Comparison of ENCODE assay signal across 10 cellular contexts in the genomic region with DNA sequence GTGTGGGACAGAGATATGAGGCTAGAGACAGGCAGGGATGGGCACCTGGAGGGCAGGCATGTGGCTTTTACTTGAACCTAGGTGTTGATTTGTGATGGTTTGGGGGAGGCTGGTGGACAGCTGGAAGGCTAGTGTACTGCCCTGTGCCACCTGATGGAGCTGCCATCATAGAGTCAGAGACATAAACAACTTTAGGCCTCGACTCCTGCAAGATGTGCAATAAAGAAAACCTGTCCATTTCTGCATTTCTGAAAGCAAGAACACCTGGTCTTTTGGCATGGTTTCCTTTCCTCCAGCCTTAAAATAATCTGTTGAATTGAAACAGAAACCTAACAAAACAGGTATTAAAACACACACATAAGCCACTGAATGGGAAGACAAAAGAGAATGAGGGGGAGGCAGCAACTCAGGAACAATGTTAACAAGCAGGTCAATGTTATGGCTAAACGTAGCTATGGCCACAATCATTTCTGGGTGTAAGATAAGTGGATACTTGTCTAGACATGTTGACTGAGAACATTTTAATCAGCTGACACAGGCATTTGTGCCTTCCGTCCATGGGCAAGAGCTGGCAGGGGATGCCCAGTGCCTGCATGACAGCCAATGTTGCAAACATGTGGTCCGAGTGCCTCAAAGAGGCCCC.
A peak's percentile ranks its signal among the peaks of the same experiment; 100 is the strongest.
DNase-seq lines count a peak whose midpoint lies in the region; ATAC-seq and TF ChIP-seq lines count a peak whose summit lies in the region.
"Had no signal": no experiment of that assay in that cellular context is flagged by ENCODE, and none has a peak within 500 bp of the region (broad histone marks: within the 10 kb centered on the region; RNA-seq: fewer than 3 reads in every experiment).

No MANE protein-coding gene starts in this region.

- H2AFZ ChIP-seq in OCI-LY7 (ENCODE audit: low read length), result peak overlapping the region; percentile 58; the same call in 1 of the 2 replicates

- H3K79me2 ChIP-seq in OCI-LY7 (ENCODE audit: insufficient read depth, low read depth, low read length), result no peaks in the 10 kb centered on the region

- H3K27me3 ChIP-seq in prostate gland (replicated peaks; ENCODE audit: insufficient read depth), result no peaks in the 10 kb centered on the region

- no peaks in the 10 kb centered on the region for H3K9me2 ChIP-seq in OCI-LY7 (ENCODE audit: insufficient read depth, low read length)

- H3K27ac ChIP-seq in OCI-LY7 (ENCODE audit: low read depth, low read length, poor library complexity, severe bottlenecking), result peak overlapping the region; percentile 92
- H3K27ac ChIP-seq in prostate gland, result no peak overlapping the region
- H3K27ac ChIP-seq: 22Rv1 had no signal

- TF ChIP-seq CTCF in OCI-LY7 (conservative IDR thresholded peaks at IDR 0.05; ENCODE audit: low read length) (no peak; the same call in 1 of the 2 replicates), prostate gland (IDR thresholded peaks at IDR 0.05) (no peak)

- no peak for TF ChIP-seq POLR2A in prostate gland (IDR thresholded peaks at IDR 0.05)

- intact Hi-C loops in OCI-LY7 (cut with micrococcal nuclease; ENCODE audit: unreplicated experiment), result loop anchor here (10.0 kb wide), 1 partner anchor 276 kb away; no protein-coding TSS in a partner anchor
- intact Hi-C loops in prostate gland (cut with DNase I), result no loop called here

- peak; percentile 83 for ATAC-seq in HG03066 (IDR thresholded peaks at IDR 0.05; ENCODE audit: low read depth, unreplicated experiment)
- ATAC-seq: effector memory CD8-positive, alpha-beta T cell had no signal

- DNase-seq in DMS 273 (lab: John Stamatoyannopoulos, UW; ENCODE audit: unreplicated experiment), result peak; percentile 38
- DNase-seq in DMS 273 treated with DMSO at 0.1 percent for 48 hours (lab: John Stamatoyannopoulos, UW), result no peak
- peak; percentile 87 for DNase-seq in OCI-LY7 (ENCODE audit: low spot score)
- DNase-seq in prostate gland (ENCODE audit: low spot score), result peak; percentile 36
- DNase-seq in HCEC 1CT, result no peak
- DNase-seq in H4 (ENCODE audit: low spot score), result no peak
- DNase-seq in activated CD8-positive, alpha-beta memory T cell treated with anti-CD3 and anti-CD28 coated beads, Interleukin-2, amount 50 U/mL, for 4 hours, result no peak
- DNase-seq: effector memory CD8-positive, alpha-beta T cell had no signal

- CTCF ChIA-PET in OCI-LY7 (lab: Charles Lee; ENCODE audit: unreplicated experiment), result interaction anchor here (1.6 kb wide), 1 partner anchor 9 kb away, joined by 13 read pairs; no protein-coding TSS in a partner anchor

- H3K9me3 ChIP-seq in OCI-LY7 (ENCODE audit: low read length) (no peaks in the 10 kb centered on the region), prostate gland (no peaks in the 10 kb centered on the region)

- no TSS peak for BruUV-seq in OCI-LY7 (replicated peaks; lab: Mats Ljungman, UMichigan)

- peak overlapping the region; percentile 41 for H3K4me3 ChIP-seq in OCI-LY7 (ENCODE audit: low read depth, low read length, poor library complexity, severe bottlenecking)
- no peak overlapping the region for H3K4me3 ChIP-seq in prostate gland

- H3K4me2 ChIP-seq in OCI-LY7 (ENCODE audit: low read length), result peak overlapping the region; percentile 77

- H4K20me1 ChIP-seq in OCI-LY7 (ENCODE audit: insufficient read depth, low read length), result no peaks in the 10 kb centered on the region

- 25% methylated on average over 4 of the region's 4 CpGs for WGBS in prostate gland

- H3K36me3 ChIP-seq in OCI-LY7 (ENCODE audit: insufficient read depth, low read length) (no peaks in the 10 kb centered on the region), prostate gland (no peaks in the 10 kb centered on the region)

- H3K4me1 ChIP-seq in OCI-LY7 (ENCODE audit: insufficient read depth, low read length, poor library complexity, severe bottlenecking) (peaks cover 69% of the 10 kb centered on the region), prostate gland (replicated peaks) (no peaks in the 10 kb centered on the region)

- POLR2A ChIA-PET in OCI-LY7 (lab: Charles Lee), result interaction anchor here (0.6 to 5.0 kb wide), 9 partner anchors 8 to 161 kb away, joined by 3 to 23 read pairs (median 3); no protein-coding TSS in a partner anchor

Comparison
In these comparisons a context has a peak if more than half of its experiments do, and no peak if none do; other contexts are left out.
1. DNase-seq: peak in DMS 273 (single experiment), OCI-LY7 (single experiment) and prostate gland (single experiment); none in DMS 273 treated with DMSO at 0.1 percent for 48 hours (single experiment), HCEC 1CT (single experiment), H4 (single experiment) and activated CD8-positive, alpha-beta memory T cell treated with anti-CD3 and anti-CD28 coated beads, Interleukin-2, amount 50 U/mL, for 4 hours (single experiment).